In the genomic region with DNA sequence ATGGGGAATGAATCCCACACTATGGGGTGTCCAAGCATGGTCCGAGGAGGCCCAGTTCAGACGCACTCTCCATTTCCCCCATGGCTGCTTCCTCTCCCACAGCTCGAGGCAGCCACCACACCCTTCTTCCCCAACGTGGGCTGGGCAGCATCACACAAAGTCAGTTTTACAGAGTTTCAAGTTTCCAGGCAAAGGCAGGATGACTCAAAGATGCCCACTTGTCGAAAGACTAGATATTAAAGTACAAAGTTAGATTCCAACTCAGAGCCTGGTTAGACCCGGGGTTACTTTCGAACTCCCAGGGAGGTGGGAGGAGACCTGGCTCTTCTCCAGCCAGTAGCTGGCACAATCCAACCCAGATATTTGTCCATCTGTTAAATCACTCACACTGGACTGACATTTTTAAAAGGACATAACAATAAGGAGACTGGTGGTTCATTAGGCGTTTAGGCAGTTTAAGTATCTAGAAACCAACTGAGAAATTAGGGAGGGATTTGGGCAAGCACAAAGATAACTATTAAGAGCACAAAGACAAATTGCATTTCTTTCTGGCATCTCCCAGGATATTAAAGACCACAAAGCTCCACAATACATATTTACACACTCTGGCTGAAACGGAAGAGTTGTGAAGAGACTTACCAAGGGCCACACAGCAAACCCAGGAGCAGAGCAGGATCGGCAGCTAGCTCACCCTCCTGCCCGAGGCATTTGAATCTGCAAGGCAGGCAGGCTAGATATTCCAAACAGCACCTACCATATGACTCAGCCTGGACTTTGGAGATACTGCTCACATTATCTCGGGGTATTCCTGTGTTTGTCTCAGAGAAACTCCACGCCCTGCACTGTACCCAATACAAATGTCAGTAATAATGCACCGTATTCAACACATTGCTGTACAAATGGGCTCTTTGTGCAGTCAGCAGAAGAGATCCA, we compare ENCODE assay signal across 1 cellular context.
TF ChIP-seq lines count a peak whose summit lies in the region.

No MANE protein-coding gene starts in this region.

TF ChIP-seq in H1, 55 proteins besides CTCF, POLR2A, EP300 and RAD21 (continued from another document):
- no peak for TF ChIP-seq BACH1 (IDR thresholded peaks at IDR 0.05; ENCODE audit: low read length)
- TF ChIP-seq CREB1 (IDR thresholded peaks at IDR 0.05) = no peak
- TF ChIP-seq SRF (IDR thresholded peaks at IDR 0.05; ENCODE audit: low read depth, low read length) = no peak
- TF ChIP-seq, protein P1, sequence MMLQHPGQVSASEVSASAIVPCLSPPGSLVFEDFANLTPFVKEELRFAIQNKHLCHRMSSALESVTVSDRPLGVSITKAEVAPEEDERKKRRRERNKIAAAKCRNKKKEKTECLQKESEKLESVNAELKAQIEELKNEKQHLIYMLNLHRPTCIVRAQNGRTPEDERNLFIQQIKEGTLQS (IDR thresholded peaks at IDR 0.05; ENCODE audit: insufficient read depth, low read depth, low read length) = no peak
- no peak for TF ChIP-seq SUZ12 (IDR thresholded peaks at IDR 0.05; ENCODE audit: low read length)
- no peak for TF ChIP-seq SAP30 (IDR thresholded peaks at IDR 0.05; ENCODE audit: insufficient read depth, insufficient replicate concordance, low read length)
- no peak for TF ChIP-seq HDAC6 (IDR thresholded peaks at IDR 0.05; ENCODE audit: low read depth, low read length)
- no peak for TF ChIP-seq CBX5 (IDR thresholded peaks at IDR 0.05; ENCODE audit: low read depth, low read length)
- no peak for TF ChIP-seq BRCA1 (IDR thresholded peaks at IDR 0.05; ENCODE audit: low read depth, low read length)
- no peak for TF ChIP-seq ASH2L (IDR thresholded peaks at IDR 0.05; ENCODE audit: low read length)
